In the genomic region with DNA sequence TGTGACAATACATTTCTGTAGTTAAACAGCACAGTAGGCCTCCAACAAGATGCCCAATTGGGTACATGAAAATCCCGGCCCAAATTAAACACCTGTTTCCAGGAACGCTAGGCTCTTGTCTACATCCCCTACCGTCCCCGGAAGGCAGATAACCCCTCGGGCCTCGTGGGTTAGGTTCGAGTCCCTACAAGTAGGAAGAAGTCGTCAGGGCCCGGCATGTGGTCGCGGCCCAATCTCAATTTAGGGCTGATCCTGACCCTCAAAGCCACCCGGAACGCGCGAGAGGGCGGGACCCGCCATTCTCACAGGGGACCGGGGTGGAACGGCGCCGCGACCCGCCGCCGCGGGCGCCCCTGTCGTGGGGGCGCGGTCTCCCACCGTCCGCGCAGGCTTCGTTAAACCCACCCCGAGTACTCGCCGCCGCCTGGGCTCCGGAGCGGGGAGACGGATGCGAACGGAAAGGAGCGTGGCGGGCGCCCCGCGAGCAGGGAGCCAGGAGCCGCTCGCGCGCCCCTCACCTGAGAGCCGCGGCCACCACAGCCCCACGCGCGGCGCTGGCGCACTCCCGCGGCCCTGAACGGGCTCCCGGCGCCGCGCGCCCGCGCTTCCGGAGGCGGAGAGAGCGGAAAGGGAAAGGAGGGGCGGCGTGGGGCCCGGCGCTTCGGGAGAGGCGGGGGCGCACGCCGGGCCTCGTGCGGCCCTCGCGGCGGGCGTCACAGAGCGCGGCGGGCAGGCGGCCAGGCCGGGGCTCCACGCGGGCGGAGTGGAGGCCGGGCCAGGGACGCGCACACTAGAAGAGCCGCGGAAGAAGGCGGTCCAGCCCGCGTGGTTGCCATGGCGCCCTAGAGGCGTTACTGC, we compare ENCODE assay signal across 1 cellular context.
TF ChIP-seq lines count a peak whose summit lies in the region.

TSS of gene CFAP97 (minus strand) at position 621 of the 858 bp plus-strand sequence. CDS start 12,804 bp downstream, outside the sequence.

TF ChIP-seq in HepG2, 621 proteins besides CTCF, POLR2A, EP300 and RAD21 (continued from another document and continues in another):
- TF ChIP-seq LBX2 (CRISPR knock-in tag; IDR thresholded peaks at IDR 0.05; ENCODE audit: borderline replicate concordance), result 0 out of 2 replicates have a peak, but pooled peaks have one; percentile 34
- TF ChIP-seq, protein P1, sequence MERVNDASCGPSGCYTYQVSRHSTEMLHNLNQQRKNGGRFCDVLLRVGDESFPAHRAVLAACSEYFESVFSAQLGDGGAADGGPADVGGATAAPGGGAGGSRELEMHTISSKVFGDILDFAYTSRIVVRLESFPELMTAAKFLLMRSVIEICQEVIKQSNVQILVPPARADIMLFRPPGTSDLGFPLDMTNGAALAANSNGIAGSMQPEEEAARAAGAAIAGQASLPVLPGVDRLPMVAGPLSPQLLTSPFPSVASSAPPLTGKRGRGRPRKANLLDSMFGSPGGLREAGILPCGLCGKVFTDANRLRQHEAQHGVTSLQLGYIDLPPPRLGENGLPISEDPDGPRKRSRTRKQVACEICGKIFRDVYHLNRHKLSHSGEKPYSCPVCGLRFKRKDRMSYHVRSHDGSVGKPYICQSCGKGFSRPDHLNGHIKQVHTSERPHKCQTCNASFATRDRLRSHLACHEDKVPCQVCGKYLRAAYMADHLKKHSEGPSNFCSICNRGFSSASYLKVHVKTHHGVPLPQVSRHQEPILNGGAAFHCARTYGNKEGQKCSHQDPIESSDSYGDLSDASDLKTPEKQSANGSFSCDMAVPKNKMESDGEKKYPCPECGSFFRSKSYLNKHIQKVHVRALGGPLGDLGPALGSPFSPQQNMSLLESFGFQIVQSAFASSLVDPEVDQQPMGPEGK (CRISPR knock-in tag; IDR thresholded peaks at IDR 0.05), result peak; percentile 51; the same call in 1 of the 2 replicates
- peak; percentile 85; the same call in 1 of the 2 replicates for TF ChIP-seq ZNF563 (CRISPR knock-in tag; IDR thresholded peaks at IDR 0.05)
- peak; percentile 40; the same call in 1 of the 2 replicates for TF ChIP-seq MTA1 (CRISPR knock-in tag; IDR thresholded peaks at IDR 0.05; ENCODE audit: borderline replicate concordance)
- TF ChIP-seq HMG20B (CRISPR knock-in tag; conservative IDR thresholded peaks at IDR 0.05), result 0 out of 2 replicates have a peak, but pooled peaks have one; percentile 27
- TF ChIP-seq ERF (CRISPR knock-in tag; IDR thresholded peaks at IDR 0.05), result peak; percentile 64; the same call in 1 of the 2 replicates
- no peak for TF ChIP-seq ZNF619 (CRISPR knock-in tag; IDR thresholded peaks at IDR 0.05)
- TF ChIP-seq ZNF17 (CRISPR knock-in tag; IDR thresholded peaks at IDR 0.05), result 0 out of 2 replicates have a peak, but pooled peaks have one; percentile 60
- no peak for TF ChIP-seq RAD51 (IDR thresholded peaks at IDR 0.05; ENCODE audit: borderline replicate concordance)
- TF ChIP-seq ZNF737 (CRISPR knock-in tag; IDR thresholded peaks at IDR 0.05; ENCODE audit: borderline replicate concordance), result 0 out of 2 replicates have a peak, but pooled peaks have one; percentile 44
- TF ChIP-seq RNF219 (CRISPR knock-in tag; IDR thresholded peaks at IDR 0.05), result peak; percentile 85; the same call in 1 of the 2 replicates
- TF ChIP-seq ZNF121 (CRISPR knock-in tag; IDR thresholded peaks at IDR 0.05), result peak; percentile 48; the same call in 1 of the 2 replicates
- TF ChIP-seq MIER2 (CRISPR knock-in tag; IDR thresholded peaks at IDR 0.05), result no peak
- TF ChIP-seq ZSCAN9 (CRISPR knock-in tag; IDR thresholded peaks at IDR 0.05; ENCODE audit: borderline replicate concordance), result peak; percentile 24; the same call in 1 of the 2 replicates
- TF ChIP-seq ZNF331 (CRISPR knock-in tag; IDR thresholded peaks at IDR 0.05), result no peak
- peak; percentile 69 for TF ChIP-seq RNF2 (conservative IDR thresholded peaks at IDR 0.05; ENCODE audit: low read depth)
- no peak for TF ChIP-seq FOXP1 (IDR thresholded peaks at IDR 0.05)
- no peak for TF ChIP-seq FOXP1 (CRISPR knock-in tag; IDR thresholded peaks at IDR 0.05)
- peak; percentile 77; the same call in 1 of the 2 replicates for TF ChIP-seq SAP130 (CRISPR knock-in tag; IDR thresholded peaks at IDR 0.05; ENCODE audit: low read depth)
- TF ChIP-seq NFKB2 (CRISPR knock-in tag; IDR thresholded peaks at IDR 0.05; ENCODE audit: borderline replicate concordance), result peak; percentile 64; the same call in 1 of the 2 replicates
- peak; percentile 55; the same call in 1 of the 2 replicates for TF ChIP-seq HOXA3 (CRISPR knock-in tag; IDR thresholded peaks at IDR 0.05)
- no peak for TF ChIP-seq ZNF670 (CRISPR knock-in tag; IDR thresholded peaks at IDR 0.05; ENCODE audit: borderline replicate concordance)
- peak; percentile 54; the same call in 1 of the 2 replicates for TF ChIP-seq ZNF441 (CRISPR knock-in tag; IDR thresholded peaks at IDR 0.05; ENCODE audit: borderline replicate concordance)
- no peak for TF ChIP-seq ZNF207 (IDR thresholded peaks at IDR 0.05; ENCODE audit: borderline replicate concordance)
- TF ChIP-seq, protein P2, sequence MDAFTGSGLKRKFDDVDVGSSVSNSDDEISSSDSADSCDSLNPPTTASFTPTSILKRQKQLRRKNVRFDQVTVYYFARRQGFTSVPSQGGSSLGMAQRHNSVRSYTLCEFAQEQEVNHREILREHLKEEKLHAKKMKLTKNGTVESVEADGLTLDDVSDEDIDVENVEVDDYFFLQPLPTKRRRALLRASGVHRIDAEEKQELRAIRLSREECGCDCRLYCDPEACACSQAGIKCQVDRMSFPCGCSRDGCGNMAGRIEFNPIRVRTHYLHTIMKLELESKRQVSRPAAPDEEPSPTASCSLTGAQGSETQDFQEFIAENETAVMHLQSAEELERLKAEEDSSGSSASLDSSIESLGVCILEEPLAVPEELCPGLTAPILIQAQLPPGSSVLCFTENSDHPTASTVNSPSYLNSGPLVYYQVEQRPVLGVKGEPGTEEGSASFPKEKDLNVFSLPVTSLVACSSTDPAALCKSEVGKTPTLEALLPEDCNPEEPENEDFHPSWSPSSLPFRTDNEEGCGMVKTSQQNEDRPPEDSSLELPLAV (CRISPR knock-in tag; conservative IDR thresholded peaks at IDR 0.05; ENCODE audit: low read depth), result 0 out of 2 replicates have a peak, but pooled peaks have one; percentile 75
- TF ChIP-seq ZNF644 (CRISPR knock-in tag; IDR thresholded peaks at IDR 0.05; ENCODE audit: low read depth), result no peak
- TF ChIP-seq POLR2AphosphoS5 (IDR thresholded peaks at IDR 0.05; ENCODE audit: low read depth, low read length), result peak; percentile 42; the same call in 1 of the 2 replicates
- no peak for TF ChIP-seq ETV6 (CRISPR knock-in tag; conservative IDR thresholded peaks at IDR 0.05)
- TF ChIP-seq NAIF1 (CRISPR knock-in tag; IDR thresholded peaks at IDR 0.05; ENCODE audit: borderline replicate concordance), result peak; percentile 30; the same call in 1 of the 2 replicates
- no peak for TF ChIP-seq SOX6 (IDR thresholded peaks at IDR 0.05)
- no peak for TF ChIP-seq SOX6 (CRISPR knock-in tag; IDR thresholded peaks at IDR 0.05)
- 0 out of 2 replicates have a peak, but pooled peaks have one; percentile 20 for TF ChIP-seq RXRA (CRISPR knock-in tag; IDR thresholded peaks at IDR 0.05)
- no peak; the same call in 1 of the 2 replicates for TF ChIP-seq ZNF605 (CRISPR knock-in tag; IDR thresholded peaks at IDR 0.05)
- peak; percentile 84 for TF ChIP-seq ZFX (CRISPR knock-in tag; IDR thresholded peaks at IDR 0.05; ENCODE audit: low read depth)
- TF ChIP-seq, protein P3, sequence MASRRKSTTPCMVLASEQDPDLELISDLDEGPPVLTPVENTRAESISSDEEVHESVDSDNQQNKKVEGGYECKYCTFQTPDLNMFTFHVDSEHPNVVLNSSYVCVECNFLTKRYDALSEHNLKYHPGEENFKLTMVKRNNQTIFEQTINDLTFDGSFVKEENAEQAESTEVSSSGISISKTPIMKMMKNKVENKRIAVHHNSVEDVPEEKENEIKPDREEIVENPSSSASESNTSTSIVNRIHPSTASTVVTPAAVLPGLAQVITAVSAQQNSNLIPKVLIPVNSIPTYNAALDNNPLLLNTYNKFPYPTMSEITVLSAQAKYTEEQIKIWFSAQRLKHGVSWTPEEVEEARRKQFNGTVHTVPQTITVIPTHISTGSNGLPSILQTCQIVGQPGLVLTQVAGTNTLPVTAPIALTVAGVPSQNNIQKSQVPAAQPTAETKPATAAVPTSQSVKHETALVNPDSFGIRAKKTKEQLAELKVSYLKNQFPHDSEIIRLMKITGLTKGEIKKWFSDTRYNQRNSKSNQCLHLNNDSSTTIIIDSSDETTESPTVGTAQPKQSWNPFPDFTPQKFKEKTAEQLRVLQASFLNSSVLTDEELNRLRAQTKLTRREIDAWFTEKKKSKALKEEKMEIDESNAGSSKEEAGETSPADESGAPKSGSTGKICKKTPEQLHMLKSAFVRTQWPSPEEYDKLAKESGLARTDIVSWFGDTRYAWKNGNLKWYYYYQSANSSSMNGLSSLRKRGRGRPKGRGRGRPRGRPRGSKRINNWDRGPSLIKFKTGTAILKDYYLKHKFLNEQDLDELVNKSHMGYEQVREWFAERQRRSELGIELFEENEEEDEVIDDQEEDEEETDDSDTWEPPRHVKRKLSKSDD (CRISPR knock-in tag; IDR thresholded peaks at IDR 0.05; ENCODE audit: low read depth), result 0 out of 2 replicates have a peak, but pooled peaks have one; percentile 37
- TF ChIP-seq MED13 (CRISPR knock-in tag; IDR thresholded peaks at IDR 0.05), result no peak
- peak; percentile 46; the same call in 1 of the 2 replicates for TF ChIP-seq ZBTB25 (CRISPR knock-in tag; IDR thresholded peaks at IDR 0.05)
- peak; percentile 36; the same call in 1 of the 2 replicates for TF ChIP-seq MXD1 (CRISPR knock-in tag; IDR thresholded peaks at IDR 0.05)
- peak; percentile 56; the same call in 1 of the 2 replicates for TF ChIP-seq NR2C2 (CRISPR knock-in tag; IDR thresholded peaks at IDR 0.05; ENCODE audit: borderline replicate concordance)
- TF ChIP-seq ATF3 (CRISPR knock-in tag; IDR thresholded peaks at IDR 0.05), result 0 out of 2 replicates have a peak, but pooled peaks have one; percentile 6
- 0 out of 2 replicates have a peak, but pooled peaks have one; percentile 37 for TF ChIP-seq BHLHE40 (IDR thresholded peaks at IDR 0.05; ENCODE audit: low read length)
- TF ChIP-seq NR2F1 (CRISPR knock-in tag; IDR thresholded peaks at IDR 0.05), result 0 out of 4 replicates have a peak, but pooled peaks of 1 of the 2 experiments have one; percentile 9
- TF ChIP-seq ZSCAN12 (CRISPR knock-in tag; IDR thresholded peaks at IDR 0.05), result no peak; the same call in 1 of the 2 replicates
- peak; percentile 8; the same call in 1 of the 2 replicates for TF ChIP-seq ZNF264 (CRISPR knock-in tag; IDR thresholded peaks at IDR 0.05)
- TF ChIP-seq ZNF446 (CRISPR knock-in tag; IDR thresholded peaks at IDR 0.05), result peak; percentile 32; the same call in 1 of the 2 replicates
- 0 out of 2 replicates have a peak, but pooled peaks have one; percentile 24 for TF ChIP-seq KAT8 (CRISPR knock-in tag; IDR thresholded peaks at IDR 0.05)
- no peak for TF ChIP-seq ZNF180 (CRISPR knock-in tag; IDR thresholded peaks at IDR 0.05; ENCODE audit: borderline replicate concordance, low read depth)
- peak; percentile 15; the same call in 1 of the 2 replicates for TF ChIP-seq ZNF816 (CRISPR knock-in tag; IDR thresholded peaks at IDR 0.05; ENCODE audit: borderline replicate concordance)
- peak; percentile 77; the same call in 1 of the 2 replicates for TF ChIP-seq ZSCAN31 (CRISPR knock-in tag; IDR thresholded peaks at IDR 0.05; ENCODE audit: low read depth)
- peak; percentile 73; the same call in 1 of the 2 replicates for TF ChIP-seq PAX8 (CRISPR knock-in tag; IDR thresholded peaks at IDR 0.05; ENCODE audit: borderline replicate concordance)
- TF ChIP-seq, protein P4, sequence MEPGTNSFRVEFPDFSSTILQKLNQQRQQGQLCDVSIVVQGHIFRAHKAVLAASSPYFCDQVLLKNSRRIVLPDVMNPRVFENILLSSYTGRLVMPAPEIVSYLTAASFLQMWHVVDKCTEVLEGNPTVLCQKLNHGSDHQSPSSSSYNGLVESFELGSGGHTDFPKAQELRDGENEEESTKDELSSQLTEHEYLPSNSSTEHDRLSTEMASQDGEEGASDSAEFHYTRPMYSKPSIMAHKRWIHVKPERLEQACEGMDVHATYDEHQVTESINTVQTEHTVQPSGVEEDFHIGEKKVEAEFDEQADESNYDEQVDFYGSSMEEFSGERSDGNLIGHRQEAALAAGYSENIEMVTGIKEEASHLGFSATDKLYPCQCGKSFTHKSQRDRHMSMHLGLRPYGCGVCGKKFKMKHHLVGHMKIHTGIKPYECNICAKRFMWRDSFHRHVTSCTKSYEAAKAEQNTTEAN (CRISPR knock-in tag; conservative IDR thresholded peaks at IDR 0.05), result peak; percentile 73
- peak; percentile 91 for TF ChIP-seq AGO2 (optimal IDR thresholded peaks at IDR 0.05; ENCODE audit: low read depth, low read length)
- TF ChIP-seq IKZF1 (IDR thresholded peaks at IDR 0.05), result no peak
- TF ChIP-seq RBFOX2 (IDR thresholded peaks at IDR 0.05; ENCODE audit: low read depth, low read length), result peak; percentile 95
